In the genomic region with DNA sequence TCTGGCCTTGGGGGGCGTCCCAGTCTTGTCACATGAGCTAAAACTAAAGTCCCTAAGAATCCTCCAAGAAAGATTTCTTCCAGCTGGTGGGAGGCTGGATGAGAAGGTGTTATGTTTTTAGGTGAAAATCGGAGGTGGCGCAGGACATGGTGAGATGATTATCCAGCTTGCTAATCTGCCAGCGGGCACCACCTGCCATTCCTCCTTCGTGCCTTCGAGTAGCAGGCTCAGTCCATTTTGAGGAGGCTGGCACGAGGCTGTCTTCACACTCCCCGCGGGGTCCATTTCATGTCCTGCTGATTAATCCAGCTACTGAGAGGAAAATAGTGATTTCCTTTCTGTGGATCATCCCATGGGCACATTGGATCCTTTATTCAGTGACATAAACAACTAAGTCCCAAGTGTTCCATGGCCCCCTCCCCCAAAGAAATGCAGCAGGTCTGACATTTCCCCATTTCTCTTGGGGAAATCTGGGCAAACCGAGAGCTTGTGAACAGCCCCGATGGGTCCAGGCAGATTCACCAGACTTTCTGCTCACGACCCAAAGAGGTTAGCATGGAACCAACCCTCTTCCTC, we compare ENCODE assay signal across 17 cellular contexts.
"Had no signal": no experiment of that assay in that cellular context is flagged by ENCODE, and none has a peak within 500 bp of the region (broad histone marks: within the 10 kb centered on the region; RNA-seq: fewer than 3 reads in every experiment).

No MANE protein-coding gene starts in this region.

- ATAC-seq: activated naive CD4-positive, alpha-beta T cell treated with anti-CD3 and anti-CD28 coated beads, Interleukin-2, amount 50 U/mL, for 72 hours; gastroesophageal sphincter; left ventricle myocardium superior; natural killer cell treated with Interleukin-12 subunit alpha and Interleukin-12 subunit beta and Interleukin-15 and Interleukin-18, amount 100 ng/mL, for 72 hours; right lobe of liver had no signal

- H3K36me3 ChIP-seq: esophagus squamous epithelium, gastroesophageal sphincter, right lobe of liver, thoracic aorta, upper lobe of left lung, WERI-Rb-1 had no signal

- H3K36me3 Mint-ChIP-seq: brain; natural killer cell treated with Interleukin-12 subunit alpha and Interleukin-12 subunit beta and Interleukin-15 and Interleukin-18, amount 100 ng/mL, for 72 hours had no signal

- H3K27ac Mint-ChIP-seq: natural killer cell treated with Interleukin-12 subunit alpha and Interleukin-12 subunit beta and Interleukin-15 and Interleukin-18, amount 100 ng/mL, for 72 hours had no signal

- H3K9me3 Mint-ChIP-seq: natural killer cell treated with Interleukin-12 subunit alpha and Interleukin-12 subunit beta and Interleukin-15 and Interleukin-18, amount 100 ng/mL, for 72 hours had no signal

- DNase-seq: activated CD4-positive, CD25-positive, alpha-beta regulatory T cell treated with anti-CD3 and anti-CD28 coated beads, Interleukin-2, amount 50 U/mL, for 72 hours; esophagus squamous epithelium; left ventricle myocardium superior; midbrain; right lobe of liver; small intestine; stimulated activated CD4-positive, alpha-beta T cell treated with anti-CD3 and anti-CD28 coated beads, Interleukin-2, amount 100 ng/mL, for 24 hours; stimulated activated naive CD4-positive, alpha-beta T cell; T-helper 1 cell; WERI-Rb-1 had no signal

- H3K9ac ChIP-seq: parathyroid adenoma had no signal

- H3K9me3 ChIP-seq: esophagus squamous epithelium, gastroesophageal sphincter, right lobe of liver, thoracic aorta, upper lobe of left lung had no signal

- H3K4me1 ChIP-seq: parathyroid adenoma, right lobe of liver had no signal

- H3K4me3 Mint-ChIP-seq: brain; natural killer cell treated with Interleukin-12 subunit alpha and Interleukin-12 subunit beta and Interleukin-15 and Interleukin-18, amount 100 ng/mL, for 72 hours had no signal

- H3K27ac ChIP-seq: esophagus squamous epithelium, gastroesophageal sphincter, parathyroid adenoma, right lobe of liver, thoracic aorta, upper lobe of left lung, WERI-Rb-1 had no signal

- H3K27me3 ChIP-seq: right lobe of liver, upper lobe of left lung had no signal

- H2AFZ ChIP-seq: parathyroid adenoma had no signal

- H3K4me3 ChIP-seq: esophagus squamous epithelium, gastroesophageal sphincter, right lobe of liver, thoracic aorta, upper lobe of left lung had no signal
